1 cellular context compared by ENCODE assay signal in the genomic region with DNA sequence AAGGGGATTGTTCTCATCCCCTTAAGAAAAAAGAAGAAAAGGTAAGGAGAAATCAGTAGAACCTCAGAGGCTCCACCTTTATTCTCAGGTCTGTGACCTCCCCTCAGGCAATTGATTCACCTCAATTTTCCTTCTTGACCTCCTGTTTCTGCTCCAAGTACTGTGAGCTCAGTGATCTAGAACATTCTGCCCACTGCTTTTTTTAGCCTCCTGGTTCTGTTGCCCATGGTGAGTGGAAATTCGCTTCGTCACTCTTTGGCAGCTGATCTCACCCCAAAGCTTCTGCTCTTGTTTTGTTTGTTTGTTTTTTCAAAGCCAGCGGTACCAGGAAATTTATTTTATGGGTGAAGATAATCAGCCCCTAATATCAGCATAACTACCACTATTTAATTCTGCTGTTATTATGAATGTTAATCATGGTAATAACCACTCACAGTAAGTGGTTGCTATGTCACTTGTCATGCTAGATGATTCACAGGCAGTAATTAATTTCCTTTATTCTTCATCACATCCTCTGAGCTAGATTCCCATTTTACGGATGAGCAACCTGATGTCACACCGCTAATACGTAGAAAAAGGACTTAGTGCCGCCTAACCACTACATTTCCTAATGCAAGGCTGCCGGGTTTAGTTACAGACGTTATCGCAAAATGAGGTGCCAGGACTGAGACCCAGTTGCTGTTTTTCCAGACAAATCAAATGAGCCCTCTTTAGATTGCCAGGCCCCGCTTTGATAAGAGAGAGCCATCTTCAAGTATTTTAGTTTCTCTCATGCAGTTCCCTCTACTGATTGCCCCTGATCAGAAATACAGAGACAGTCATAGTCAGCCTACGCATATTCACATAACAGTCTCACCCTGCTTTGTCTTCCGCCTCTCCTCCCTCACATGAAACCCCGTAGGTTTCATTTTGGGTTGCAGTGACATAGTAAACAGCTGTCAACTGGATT.
TF ChIP-seq lines count a peak whose summit lies in the region.

No MANE protein-coding gene starts in this region.

TF ChIP-seq in SK-N-SH, 30 proteins besides CTCF, POLR2A, EP300 and RAD21 (continued from another document):
- TF ChIP-seq, protein P1, sequence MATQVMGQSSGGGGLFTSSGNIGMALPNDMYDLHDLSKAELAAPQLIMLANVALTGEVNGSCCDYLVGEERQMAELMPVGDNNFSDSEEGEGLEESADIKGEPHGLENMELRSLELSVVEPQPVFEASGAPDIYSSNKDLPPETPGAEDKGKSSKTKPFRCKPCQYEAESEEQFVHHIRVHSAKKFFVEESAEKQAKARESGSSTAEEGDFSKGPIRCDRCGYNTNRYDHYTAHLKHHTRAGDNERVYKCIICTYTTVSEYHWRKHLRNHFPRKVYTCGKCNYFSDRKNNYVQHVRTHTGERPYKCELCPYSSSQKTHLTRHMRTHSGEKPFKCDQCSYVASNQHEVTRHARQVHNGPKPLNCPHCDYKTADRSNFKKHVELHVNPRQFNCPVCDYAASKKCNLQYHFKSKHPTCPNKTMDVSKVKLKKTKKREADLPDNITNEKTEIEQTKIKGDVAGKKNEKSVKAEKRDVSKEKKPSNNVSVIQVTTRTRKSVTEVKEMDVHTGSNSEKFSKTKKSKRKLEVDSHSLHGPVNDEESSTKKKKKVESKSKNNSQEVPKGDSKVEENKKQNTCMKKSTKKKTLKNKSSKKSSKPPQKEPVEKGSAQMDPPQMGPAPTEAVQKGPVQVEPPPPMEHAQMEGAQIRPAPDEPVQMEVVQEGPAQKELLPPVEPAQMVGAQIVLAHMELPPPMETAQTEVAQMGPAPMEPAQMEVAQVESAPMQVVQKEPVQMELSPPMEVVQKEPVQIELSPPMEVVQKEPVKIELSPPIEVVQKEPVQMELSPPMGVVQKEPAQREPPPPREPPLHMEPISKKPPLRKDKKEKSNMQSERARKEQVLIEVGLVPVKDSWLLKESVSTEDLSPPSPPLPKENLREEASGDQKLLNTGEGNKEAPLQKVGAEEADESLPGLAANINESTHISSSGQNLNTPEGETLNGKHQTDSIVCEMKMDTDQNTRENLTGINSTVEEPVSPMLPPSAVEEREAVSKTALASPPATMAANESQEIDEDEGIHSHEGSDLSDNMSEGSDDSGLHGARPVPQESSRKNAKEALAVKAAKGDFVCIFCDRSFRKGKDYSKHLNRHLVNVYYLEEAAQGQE (IDR thresholded peaks at IDR 0.05; ENCODE audit: low read depth, low read length), result no peak
- TF ChIP-seq, protein P2, sequence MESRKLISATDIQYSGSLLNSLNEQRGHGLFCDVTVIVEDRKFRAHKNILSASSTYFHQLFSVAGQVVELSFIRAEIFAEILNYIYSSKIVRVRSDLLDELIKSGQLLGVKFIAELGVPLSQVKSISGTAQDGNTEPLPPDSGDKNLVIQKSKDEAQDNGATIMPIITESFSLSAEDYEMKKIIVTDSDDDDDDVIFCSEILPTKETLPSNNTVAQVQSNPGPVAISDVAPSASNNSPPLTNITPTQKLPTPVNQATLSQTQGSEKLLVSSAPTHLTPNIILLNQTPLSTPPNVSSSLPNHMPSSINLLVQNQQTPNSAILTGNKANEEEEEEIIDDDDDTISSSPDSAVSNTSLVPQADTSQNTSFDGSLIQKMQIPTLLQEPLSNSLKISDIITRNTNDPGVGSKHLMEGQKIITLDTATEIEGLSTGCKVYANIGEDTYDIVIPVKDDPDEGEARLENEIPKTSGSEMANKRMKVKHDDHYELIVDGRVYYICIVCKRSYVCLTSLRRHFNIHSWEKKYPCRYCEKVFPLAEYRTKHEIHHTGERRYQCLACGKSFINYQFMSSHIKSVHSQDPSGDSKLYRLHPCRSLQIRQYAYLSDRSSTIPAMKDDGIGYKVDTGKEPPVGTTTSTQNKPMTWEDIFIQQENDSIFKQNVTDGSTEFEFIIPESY (IDR thresholded peaks at IDR 0.05; ENCODE audit: borderline replicate concordance, low read depth), result no peak
TF ChIP-seq in SK-N-SH: peak in this region for 0.
